12 cellular contexts compared by ENCODE assay signal in the genomic region with DNA sequence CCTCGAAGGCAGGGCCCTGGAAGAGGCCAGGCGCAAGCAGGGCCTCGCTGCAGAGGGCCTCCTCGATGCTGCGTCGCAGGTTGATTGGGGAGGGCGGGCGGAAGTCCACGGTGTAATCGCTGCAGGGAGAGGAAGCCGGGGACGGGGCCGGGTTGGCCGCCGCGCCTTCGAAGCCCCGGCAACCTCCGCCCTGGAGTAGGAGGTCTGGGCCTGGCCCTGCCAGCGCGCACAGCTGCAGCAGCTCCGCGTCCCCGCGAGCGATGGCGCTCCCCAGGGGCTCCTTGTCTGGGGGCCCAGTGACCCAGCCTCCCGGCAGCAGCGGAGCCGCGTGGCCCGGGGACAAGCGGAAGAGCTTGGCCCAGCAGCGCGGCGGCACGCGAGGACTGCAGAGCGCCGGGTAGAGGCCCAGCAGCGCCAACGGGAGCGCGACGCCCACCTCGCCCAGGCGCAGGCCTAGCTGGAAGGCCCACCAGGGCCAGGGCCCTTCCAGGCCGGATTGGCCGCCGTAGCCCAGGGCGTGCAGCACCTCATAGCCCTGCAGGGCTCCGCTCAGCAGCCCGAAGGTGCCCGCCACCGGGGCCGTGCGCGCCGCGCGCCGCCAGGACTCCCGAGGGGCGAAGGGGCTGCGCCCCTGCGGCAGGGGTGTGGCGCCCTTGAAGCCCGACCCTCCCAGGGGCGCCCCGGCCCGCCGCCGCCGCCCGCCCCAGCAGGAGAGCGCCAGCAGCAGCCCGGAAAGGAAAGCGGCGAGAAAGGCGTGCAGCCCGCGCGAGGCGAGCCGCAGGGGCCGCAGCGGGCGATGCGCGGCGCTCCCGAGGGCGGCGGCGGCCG. TPM values are rescaled to one million over a fixed set of nuclear protein-coding genes. Genes with fewer than 3 reads are reported as not detected.
DNase-seq lines count a peak whose midpoint lies in the region; ATAC-seq and TF ChIP-seq lines count a peak whose summit lies in the region.
"Had no signal": no experiment of that assay in that cellular context is flagged by ENCODE, and none has a peak within 500 bp of the region (broad histone marks: within the 10 kb centered on the region; RNA-seq: fewer than 3 reads in every experiment).

No MANE protein-coding gene starts in this region.

- H3K27me3 Mint-ChIP-seq in activated naive CD8-positive, alpha-beta T cell treated with anti-CD3 and anti-CD28 coated beads for 36 hours: peaks cover 43% of the 10 kb centered on the region
- H3K27me3 Mint-ChIP-seq in progenitor cell of endocrine pancreas: peaks cover 70% of the 10 kb centered on the region

- TF ChIP-seq CTCF in tibial artery (IDR thresholded peaks at IDR 0.05) (no peak), progenitor cell of endocrine pancreas (IDR thresholded peaks at IDR 0.05; ENCODE audit: unreplicated experiment) (no peak)

- H3K9me3 Mint-ChIP-seq in activated naive CD8-positive, alpha-beta T cell treated with anti-CD3 and anti-CD28 coated beads for 36 hours: no peaks in the 10 kb centered on the region
- H3K9me3 Mint-ChIP-seq in progenitor cell of endocrine pancreas (ENCODE audit: low read depth): no peaks in the 10 kb centered on the region
- H3K9me3 Mint-ChIP-seq: dendritic cell treated with granulocyte-macrophage colony-stimulating factor and Interleukin-4, amounts not matched to agents 40 ng/mL and 50 ng/mL, for 4 days had no signal

- H3K9me3 ChIP-seq in tibial artery: no peaks in the 10 kb centered on the region
- H3K9me3 ChIP-seq: right lobe of liver had no signal

- peak overlapping the region; percentile 40 to 53 for H3K4me3 ChIP-seq in tibial artery

- H3K27me3 ChIP-seq in tibial artery: peaks cover 0 to 57% of the 10 kb centered on the region in 2 donors

- H3K36me3 ChIP-seq in tibial artery: no peaks in the 10 kb centered on the region
- H3K36me3 ChIP-seq: right lobe of liver had no signal

- no peak overlapping the region for H3K4me3 Mint-ChIP-seq in activated naive CD8-positive, alpha-beta T cell treated with anti-CD3 and anti-CD28 coated beads for 36 hours
- no peak overlapping the region for H3K4me3 Mint-ChIP-seq in progenitor cell of endocrine pancreas (ENCODE audit: low read depth)
- H3K4me3 Mint-ChIP-seq: dendritic cell treated with granulocyte-macrophage colony-stimulating factor and Interleukin-4, amounts not matched to agents 40 ng/mL and 50 ng/mL, for 4 days had no signal

- DNase-seq in activated T-cell treated with anti-CD3 and anti-CD28 coated beads, Interleukin-2, amount 50 U/mL, for 1 hour: peak; percentile 46
- DNase-seq in activated T-cell treated with anti-CD3 and anti-CD28 coated beads for 4 hours (no peak), left kidney (ENCODE audit: low read depth, low spot score) (peak; percentile 58), tibial artery (no peak), progenitor cell of endocrine pancreas (ENCODE audit: low spot score, unreplicated experiment) (no peak), hepatic stellate cell (ENCODE audit: low spot score) (no peak)
- peak; percentile 31 for DNase-seq in activated naive CD8-positive, alpha-beta T cell treated with anti-CD3 and anti-CD28 coated beads for 36 hours

- no peaks in the 10 kb centered on the region for H3K4me1 Mint-ChIP-seq in activated naive CD8-positive, alpha-beta T cell treated with anti-CD3 and anti-CD28 coated beads for 36 hours
- no peaks in the 10 kb centered on the region for H3K4me1 Mint-ChIP-seq in progenitor cell of endocrine pancreas (ENCODE audit: low read depth)

- H3K4me1 ChIP-seq in tibial artery: peaks cover 0 to 16% (median 14%) of the 10 kb centered on the region in 4 donors

- intact Hi-C loops in tibial artery (cut with DNase I; ENCODE audit: low total_unique reads): loop anchor here (2.0 kb wide), 1 partner anchor 959 kb away; the partner anchor contains the start of gene ZNF800

- H3K27ac ChIP-seq in tibial artery: no peak overlapping the region
- H3K27ac ChIP-seq: C4-2B, right lobe of liver, RWPE1 had no signal

- H3K36me3 Mint-ChIP-seq in activated naive CD8-positive, alpha-beta T cell treated with anti-CD3 and anti-CD28 coated beads for 36 hours: no peaks in the 10 kb centered on the region
- H3K36me3 Mint-ChIP-seq in progenitor cell of endocrine pancreas (ENCODE audit: insufficient read depth): no peaks in the 10 kb centered on the region

- H3K27ac Mint-ChIP-seq in activated naive CD8-positive, alpha-beta T cell treated with anti-CD3 and anti-CD28 coated beads for 36 hours: no peak overlapping the region
- no peak overlapping the region for H3K27ac Mint-ChIP-seq in progenitor cell of endocrine pancreas
- H3K27ac Mint-ChIP-seq: dendritic cell treated with granulocyte-macrophage colony-stimulating factor and Interleukin-4, amounts not matched to agents 40 ng/mL and 50 ng/mL, for 4 days had no signal

- ATAC-seq in GM21360 (IDR thresholded peaks at IDR 0.05; ENCODE audit: unreplicated experiment): no peak

RNA-seq across cellular contexts. Expression of gene RBM28, which starts 7.8 kb away (rescaled TPM):
- total RNA-seq in activated naive CD8-positive, alpha-beta T cell treated with anti-CD3 and anti-CD28 coated beads for 36 hours: 10 to 100 TPM; 80.2 to 81.8 TPM
- total RNA-seq in progenitor cell of endocrine pancreas: 51.0 and 56.7 TPM in 2 replicates

RNA-seq across cellular contexts. Expression of gene PRRT4, which starts 10.0 kb away (rescaled TPM):
- total RNA-seq in activated naive CD8-positive, alpha-beta T cell treated with anti-CD3 and anti-CD28 coated beads for 36 hours: under 1 TPM; 0.18 to 0.27 TPM
- 0.86 and 2.9 TPM in 2 replicates for total RNA-seq in progenitor cell of endocrine pancreas

RNA-seq across cellular contexts. Expression of gene IMPDH1, which starts 58.3 kb away (rescaled TPM):
- total RNA-seq in activated naive CD8-positive, alpha-beta T cell treated with anti-CD3 and anti-CD28 coated beads for 36 hours: 10 to 100 TPM; 71.0 to 73.9 TPM
- total RNA-seq in progenitor cell of endocrine pancreas: 23.4 and 28.4 TPM in 2 replicates

Comparison
In these comparisons a context has a peak if more than half of its experiments do, and no peak if none do; other contexts are left out.
1. DNase-seq: peak in activated T-cell treated with anti-CD3 and anti-CD28 coated beads, Interleukin-2, amount 50 U/mL, for 1 hour (single experiment), activated naive CD8-positive, alpha-beta T cell treated with anti-CD3 and anti-CD28 coated beads for 36 hours (single experiment) and left kidney (single experiment); none in activated T-cell treated with anti-CD3 and anti-CD28 coated beads for 4 hours (single experiment), tibial artery (0 of 2), progenitor cell of endocrine pancreas (single experiment) and hepatic stellate cell (single experiment).